In the genomic region with DNA sequence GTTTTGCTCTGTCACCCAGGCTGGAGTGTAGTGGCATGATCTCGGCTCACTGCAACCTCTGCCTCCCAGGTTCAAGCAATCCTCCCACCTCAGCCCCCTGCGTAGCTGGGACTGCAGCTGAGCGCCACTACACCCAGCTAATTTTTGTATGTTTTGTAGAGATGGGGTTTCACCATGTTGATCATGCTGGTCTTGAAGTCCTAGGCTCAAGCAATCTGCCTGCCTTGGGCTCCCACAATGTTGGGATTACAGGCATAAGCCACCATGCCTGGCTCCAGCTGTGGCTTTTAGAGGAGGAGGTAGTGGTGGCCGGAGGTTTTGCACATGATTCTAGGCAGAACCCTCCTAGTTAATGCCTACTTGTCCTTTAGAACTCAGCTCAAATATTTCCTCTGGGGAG, we compare ENCODE assay signal across 7 cellular contexts. TPM values are rescaled to one million over a fixed set of nuclear protein-coding genes. Genes with fewer than 3 reads are reported as not detected.
DNase-seq lines count a peak whose midpoint lies in the region; ATAC-seq and TF ChIP-seq lines count a peak whose summit lies in the region.
"Not testable (repeated sequence)": the region's sequence is repeated elsewhere in the genome, so short reads cannot be mapped to it uniquely, and the experiment has no call there.

No MANE protein-coding gene starts in this region.

- H3K27me3 ChIP-seq in Panc1 (ENCODE audit: control insufficient read depth, insufficient read depth, low read length); parathyroid adenoma (ENCODE audit: control insufficient read depth, insufficient read depth, low read length): not testable (repeated sequence)
- peaks cover 0 to 16% (median 0%) of the 10 kb centered on the region in 3 donors for H3K27me3 ChIP-seq in stomach

- TF ChIP-seq EP300 in stomach (IDR thresholded peaks at IDR 0.05) = not testable (repeated sequence)

- CTCF ChIA-PET in Panc1 (lab: Charles Lee) = not testable (repeated sequence)

- not testable (repeated sequence) for BruUV-seq in Panc1 (replicated peaks; lab: Mats Ljungman, UMichigan)

- H3K4me1 ChIP-seq in Panc1 (ENCODE audit: control insufficient read depth, insufficient read depth, low read length); stomach: not testable (repeated sequence)
- peaks cover 30% of the 10 kb centered on the region for H3K4me1 ChIP-seq in parathyroid adenoma

- peaks cover 10% of the 10 kb centered on the region for H3K4me1 Mint-ChIP-seq in CD14-positive monocyte
- H3K4me1 Mint-ChIP-seq in chondrocyte (ENCODE audit: low read depth) = not testable (repeated sequence)

- POLR2A ChIA-PET in Panc1 (lab: Charles Lee) = interaction anchor here (0.6 kb wide), 1 partner anchor 145 kb away, joined by 4 read pairs; no protein-coding TSS in a partner anchor

- peak overlapping the region in 1 of 7 donors; percentile 18 for H3K27ac Mint-ChIP-seq in CD14-positive monocyte
- H3K27ac Mint-ChIP-seq in chondrocyte (ENCODE audit: unreplicated experiment) = not testable (repeated sequence)

- not testable (repeated sequence) for H3K36me3 ChIP-seq in Panc1 (ENCODE audit: control insufficient read depth, insufficient read depth, low read length); parathyroid adenoma (ENCODE audit: control insufficient read depth, insufficient read depth, low read length); stomach

- H3K9me3 Mint-ChIP-seq in CD14-positive monocyte; chondrocyte (ENCODE audit: low read depth): not testable (repeated sequence)

- H3K36me3 Mint-ChIP-seq in CD14-positive monocyte; chondrocyte (ENCODE audit: low read depth): not testable (repeated sequence)

- not testable (repeated sequence) for H3K79me2 ChIP-seq in parathyroid adenoma

- DNase-seq in CD14-positive monocyte (ENCODE audit: low spot score) = peak; percentile 33
- DNase-seq in Panc1 (ENCODE audit: low read depth, low spot score) = not testable (repeated sequence)
- DNase-seq in activated T-cell treated with anti-CD3 and anti-CD28 coated beads, Interleukin-2, amount 50 U/mL, for 1 hour = peak; percentile 10
- DNase-seq in chondrocyte (ENCODE audit: low spot score) = peak; percentile 61
- DNase-seq in left lobe of liver (ENCODE audit: low spot score) = peak; percentile 43
- DNase-seq in stomach = peak; percentile 22

- peak overlapping the region; percentile 44 for H2AFZ ChIP-seq in parathyroid adenoma

- H3K4me3 ChIP-seq in Panc1 (ENCODE audit: low read depth in 2 of 2, low read length in 2 of 2); parathyroid adenoma (ENCODE audit: low read depth, low read length); stomach: not testable (repeated sequence)

- not testable (repeated sequence) for TF ChIP-seq POLR2A in stomach (IDR thresholded peaks at IDR 0.05)

- in situ Hi-C loops in Panc1 (cut with HindIII; ENCODE audit: low pct_unique_long_range_greater_than_20kb, low sequenced_read_pairs) = not testable (repeated sequence)

- intact Hi-C loops in CD14-positive monocyte (cut with micrococcal nuclease) = loop anchor here in 1 of 2 donors (5.0 kb wide), 1 partner anchor 1065 kb away; no protein-coding TSS in a partner anchor
- intact Hi-C loops in Panc1 (cut with micrococcal nuclease; ENCODE audit: unreplicated experiment); stomach (cut with DNase I; ENCODE audit: low total_unique reads): not testable (repeated sequence)

- H3K4me2 ChIP-seq in parathyroid adenoma (ENCODE audit: low read length) = not testable (repeated sequence)

- 0 out of 2 replicates have a peak, but pooled peaks have one; percentile 34 for ATAC-seq in Panc1
- not testable (repeated sequence) for ATAC-seq in left lobe of liver

- not testable (repeated sequence) for TF ChIP-seq CTCF in CD14-positive monocyte (IDR thresholded peaks at IDR 0.05); Panc1 (IDR thresholded peaks at IDR 0.05); chondrocyte (IDR thresholded peaks at IDR 0.05); parathyroid adenoma (IDR thresholded peaks at IDR 0.05); stomach (IDR thresholded peaks at IDR 0.05)

- WGBS in stomach, 5 donors = 86 to 96% (median 93%) methylated on average over 4 of the region's 4 CpGs

- not testable (repeated sequence) for H3K27ac ChIP-seq in Panc1 (ENCODE audit: low read length); parathyroid adenoma; stomach

- H3K27me3 Mint-ChIP-seq in CD14-positive monocyte (ENCODE audit: low read depth in 3 of 3) = not testable (repeated sequence)
- peaks cover 11% of the 10 kb centered on the region for H3K27me3 Mint-ChIP-seq in chondrocyte (ENCODE audit: low read depth)

- H3K4me3 Mint-ChIP-seq in CD14-positive monocyte; chondrocyte (ENCODE audit: unreplicated experiment): not testable (repeated sequence)

- not testable (repeated sequence) for H3K9me3 ChIP-seq in Panc1 (ENCODE audit: control insufficient read depth, insufficient read depth, low read depth, low read length); parathyroid adenoma (ENCODE audit: control insufficient read depth, low read length); stomach

- H3K9ac ChIP-seq in parathyroid adenoma = not testable (repeated sequence)

RNA-seq across cellular contexts. Expression of a gene that starts 31.9 kb away (rescaled TPM):
- polyA plus RNA-seq in CD14-positive monocyte (100 to 1,000 TPM; 373 to 400 TPM), stomach (10 to 100 TPM; 34.4 to 76.8 (median 63.4) TPM)
- total RNA-seq in Panc1 (2021; ENCODE audit: unreplicated experiment) (86.1 TPM), chondrocyte (77.1 to 88.6 TPM (median 82.8 TPM) in 3 replicates), left lobe of liver (11.4 TPM), stomach (100 to 1,000 TPM in 3 of 5 donors, 10 to 100 TPM in 2; 82.1 to 879 (median 188) TPM)
- 64.1 TPM for polyA plus RNA-seq in Panc1 (2012; ENCODE audit: insufficient read length)
